8 cellular contexts compared by ENCODE assay signal in the genomic region with DNA sequence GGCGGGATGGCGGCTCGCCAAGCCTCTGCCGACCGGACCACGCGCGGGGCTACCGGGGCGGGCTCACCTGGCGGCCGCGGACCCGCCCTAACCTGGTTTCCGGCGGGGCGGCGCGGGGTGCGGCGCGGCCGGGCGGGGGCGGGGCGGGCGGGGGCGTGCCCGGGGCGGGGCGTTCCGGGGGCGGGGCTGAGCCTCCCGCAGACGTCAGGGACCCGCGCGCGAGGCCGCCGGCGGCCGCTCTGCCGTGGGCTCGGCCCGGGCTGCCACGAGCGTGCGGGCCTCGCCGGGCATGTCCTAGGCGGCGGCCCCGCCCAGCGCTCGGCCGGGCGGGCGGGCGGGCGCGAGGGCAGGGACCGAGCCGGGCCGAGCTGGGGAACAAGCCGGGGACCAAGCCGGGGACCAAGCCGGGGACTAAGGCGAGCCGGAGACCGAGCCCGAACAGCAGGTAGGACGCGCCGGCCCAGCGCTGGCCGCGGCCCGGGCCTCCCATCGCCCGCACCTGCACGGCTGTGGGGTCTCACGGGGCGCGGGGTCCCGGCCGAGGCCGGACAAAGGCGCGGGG. TPM values are rescaled to one million over a fixed set of nuclear protein-coding genes. Genes with fewer than 3 reads are reported as not detected.
DNase-seq lines count a peak whose midpoint lies in the region; TF ChIP-seq lines count a peak whose summit lies in the region.

A gene (plus strand): TSS at position 200 of the 562 bp plus-strand sequence. CDS start 3,183 bp downstream, outside the sequence.

- intact Hi-C loops in spleen (cut with DNase I; ENCODE audit: low total_unique reads), result no loop called here

- POLR2A ChIA-PET in AG04449 (lab: Yijun Ruan, JAX), result no interaction called here

- peak within 1 kb of the TSS; percentile 74 for H3K4me3 ChIP-seq in AG04449 (ENCODE audit: low read depth, low read length)
- H3K4me3 ChIP-seq in cardiac fibroblast (replicated peaks in 1 of 2; ENCODE audit: low read depth in 2 of 2, low read length in 2 of 2), result peak within 1 kb of the TSS; percentile 53 to 77
- peak within 1 kb of the TSS; percentile 32 to 81 (median 51) for H3K4me3 ChIP-seq in spleen

- WGBS in spleen, 5 donors, result 1 to 2% (median 1%) methylated on average over 38 to 86 of the region's 90 CpGs

- H3K27ac ChIP-seq in spleen, result peak within 1 kb of the TSS in 4 of 8 donors; percentile 31 to 55 (median 53)

- TF ChIP-seq CTCF in AG04449 (IDR thresholded peaks at IDR 0.05; ENCODE audit: insufficient read depth, low read length, missing control alignments) (no peak), cardiac fibroblast (IDR thresholded peaks at IDR 0.05; ENCODE audit: low read depth, low read length) (no peak), spleen (IDR thresholded peaks at IDR 0.05 in 8 of 11, conservative IDR thresholded peaks at IDR 0.05 in 3 of 11) (no peak)

- peaks cover 7 to 14% (median 9%) of the 10 kb centered on the region in 3 donors for H3K27me3 Mint-ChIP-seq in immature natural killer cell (ENCODE audit: low read depth in 3 of 3)

- H3K4me1 ChIP-seq in spleen, result peaks cover 8 to 33% (median 22%) of the 10 kb centered on the region in 6 donors

- CTCF ChIA-PET in AG04449 (lab: Yijun Ruan, JAX), result interaction anchor here (1.8 kb wide), 1 partner anchor 38 kb away, joined by 5 read pairs; no protein-coding TSS in a partner anchor

- H3K4me3 Mint-ChIP-seq in immature natural killer cell, result peak within 1 kb of the TSS; percentile 27 to 59 (median 52)

- no peak within 1 kb of the TSS for H3K27ac Mint-ChIP-seq in immature natural killer cell

- H3K36me3 ChIP-seq in spleen, result no peaks in the 10 kb centered on the region

- H3K4me1 Mint-ChIP-seq in immature natural killer cell, result peaks cover 0 to 8% of the 10 kb centered on the region in 2 donors

- no peaks in the 10 kb centered on the region for H3K36me3 Mint-ChIP-seq in immature natural killer cell

- no peaks in the 10 kb centered on the region for H3K9me3 Mint-ChIP-seq in immature natural killer cell

- DNase-seq in AG04449 (ENCODE audit: low read depth, low spot score) (no peak), HCEC 1CT (peak; percentile 39), T-helper 9 cell (peak; percentile 47), cardiac fibroblast (ENCODE audit: low read depth in 2 of 2) (peak in 1 of 2 donors; percentile 51), immature natural killer cell (peak in 1 of 3 donors; percentile 15), spleen (peak; percentile 74), NCI-H2081 treated with DMSO at 0.1 percent for 48 hours (lab: John Stamatoyannopoulos, UW) (no peak), NCI-H524 (lab: John Stamatoyannopoulos, UW) (no peak)

- no peak for TF ChIP-seq POLR2A in spleen (IDR thresholded peaks at IDR 0.05)

- peaks cover 3 to 71% (median 32%) of the 10 kb centered on the region in 7 donors for H3K27me3 ChIP-seq in spleen (replicated peaks in 1 of 7)

- H3K9me3 ChIP-seq in spleen, result no peaks in the 10 kb centered on the region

RNA-seq across cellular contexts. Expression of the gene that starts here (rescaled TPM):
- polyA plus RNA-seq in immature natural killer cell, result not detected
- 10 to 100 TPM in 1 of 7 donors, 1 to 10 TPM in 6; 5.2 to 12.6 (median 5.9) TPM for total RNA-seq in spleen
- polyA plus RNA-seq in spleen, result 1 to 10 TPM in 1 of 3 donors, under 1 TPM in 2; 0.58 to 3.8 (median 0.72) TPM

Comparison
In these comparisons a context has a peak if more than half of its experiments do, and no peak if none do; other contexts are left out.
1. DNase-seq: peak in HCEC 1CT (single experiment), T-helper 9 cell (single experiment) and spleen (single experiment); none in AG04449 (single experiment), NCI-H2081 treated with DMSO at 0.1 percent for 48 hours (single experiment) and NCI-H524 (0 of 2).
2. Peak in every context shown above with its lines, with median percentiles within 50 percentile points of each other: H3K4me3 ChIP-seq.